In the genomic region with DNA sequence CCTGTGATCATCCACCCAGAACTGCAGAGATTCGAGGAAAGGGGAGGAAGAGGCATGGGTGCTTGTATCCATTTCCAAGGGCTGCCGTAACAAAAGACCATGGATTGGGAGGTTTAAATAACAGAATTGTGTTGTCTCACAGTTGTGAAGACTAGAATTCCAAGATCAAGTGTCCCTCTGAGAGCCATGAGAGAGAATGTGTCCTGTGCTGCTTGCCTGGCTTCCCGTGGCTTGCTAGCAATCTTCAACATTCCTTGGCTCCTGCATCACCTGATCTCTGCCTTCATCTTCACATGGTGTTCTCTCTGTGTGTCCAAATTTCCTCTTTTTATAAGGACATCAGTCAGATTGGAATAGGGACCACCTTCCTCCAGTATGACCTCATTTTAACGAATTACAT, we compare ENCODE assay signal across 32 cellular contexts.
"Had no signal": no experiment of that assay in that cellular context is flagged by ENCODE, and none has a peak within 500 bp of the region (broad histone marks: within the 10 kb centered on the region; RNA-seq: fewer than 3 reads in every experiment).

No MANE protein-coding gene starts in this region.

- DNase-seq: activated CD4-positive, alpha-beta memory T cell treated with anti-CD3 and anti-CD28 coated beads, Interleukin-2, amount 10 ng/mL, durations not matched to agents 7 days and 5 days; activated CD4-positive, alpha-beta T cell treated with anti-CD3 and anti-CD28 coated beads for 1 hour; activated CD4-positive, alpha-beta T cell treated with anti-CD3 and anti-CD28 coated beads for 4 hours; activated CD4-positive, alpha-beta T cell treated with anti-CD3 and anti-CD28 coated beads, Interleukin-2, amount 10 ng/mL, durations not matched to agents 7 days and 5 days; activated CD4-positive, alpha-beta T cell treated with anti-CD3 and anti-CD28 coated beads, Interleukin-2, amount 50 U/mL, for 4 hours; activated CD8-positive, alpha-beta memory T cell treated with anti-CD3 and anti-CD28 coated beads, Interleukin-2, amount 50 U/mL, for 48 hours; activated gamma-delta T cell; activated naive CD4-positive, alpha-beta T cell; activated naive CD4-positive, alpha-beta T cell treated with anti-CD3 and anti-CD28 coated beads, Interleukin-2, amount 50 U/mL, for 16 hours; activated T-cell treated with anti-CD3 and anti-CD28 coated beads for 4 hours; activated T-cell treated with anti-CD3 and anti-CD28 coated beads, Interleukin-2, amount 50 U/mL, for 24 hours; activated T-cell treated with anti-CD3 and anti-CD28 coated beads, Interleukin-2, amount 50 U/mL, for 72 hours; amniotic stem cell; anterior cingulate cortex; brain microvascular endothelial cell; caudate nucleus; colonic mucosa; dorsolateral prefrontal cortex; effector memory CD4-positive, alpha-beta T cell; erythroblast; foreskin keratinocyte; gastrocnemius medialis; glutamatergic neuron; heart left ventricle; T-helper 1 cell; T-helper 17 cell; T1000 had no signal

- H3K4me1 Mint-ChIP-seq: activated CD4-positive, alpha-beta memory T cell treated with anti-CD3 and anti-CD28 coated beads, Interleukin-2, amount 10 ng/mL, durations not matched to agents 7 days and 5 days; activated CD4-positive, alpha-beta T cell treated with anti-CD3 and anti-CD28 coated beads, Interleukin-2, amount 10 ng/mL, durations not matched to agents 7 days and 5 days; T-helper 17 cell had no signal

- H3K4me3 Mint-ChIP-seq: activated CD4-positive, alpha-beta memory T cell treated with anti-CD3 and anti-CD28 coated beads, Interleukin-2, amount 10 ng/mL, durations not matched to agents 7 days and 5 days; activated CD4-positive, alpha-beta T cell treated with anti-CD3 and anti-CD28 coated beads, Interleukin-2, amount 10 ng/mL, durations not matched to agents 7 days and 5 days; activated naive CD8-positive, alpha-beta T cell; activated T-cell treated with anti-CD3 and anti-CD28 coated beads, Interleukin-2, amount 50 U/mL, for 24 hours; activated T-cell treated with anti-CD3 and anti-CD28 coated beads, Interleukin-2, amount 50 U/mL, for 72 hours; dendritic cell treated with granulocyte-macrophage colony-stimulating factor and Interleukin-4, amounts not matched to agents 40 ng/mL and 50 ng/mL, for 4 days; T-helper 17 cell; T-helper 2 cell treated with Interferon-gamma antibody and Interleukin-4, amounts not matched to agents 5 μg/mL and 100 μg/mL, for 36 hours had no signal

- FAIRE-seq: astrocyte had no signal

- H3K36me3 ChIP-seq: brain microvascular endothelial cell, colonic mucosa, gastrocnemius medialis had no signal

- H3K27me3 ChIP-seq: brain microvascular endothelial cell, colonic mucosa, dorsolateral prefrontal cortex, esophagus muscularis mucosa, foreskin keratinocyte, gastrocnemius medialis, heart left ventricle had no signal

- H3K9me3 ChIP-seq: colonic mucosa, esophagus muscularis mucosa, gastrocnemius medialis had no signal

- H3K27ac Mint-ChIP-seq: activated CD4-positive, alpha-beta memory T cell treated with anti-CD3 and anti-CD28 coated beads, Interleukin-2, amount 10 ng/mL, durations not matched to agents 7 days and 5 days; activated CD4-positive, alpha-beta T cell treated with anti-CD3 and anti-CD28 coated beads, Interleukin-2, amount 10 ng/mL, durations not matched to agents 7 days and 5 days; activated naive CD8-positive, alpha-beta T cell; activated T-cell treated with anti-CD3 and anti-CD28 coated beads, Interleukin-2, amount 50 U/mL, for 24 hours; activated T-cell treated with anti-CD3 and anti-CD28 coated beads, Interleukin-2, amount 50 U/mL, for 72 hours; dendritic cell treated with granulocyte-macrophage colony-stimulating factor and Interleukin-4, amounts not matched to agents 40 ng/mL and 50 ng/mL, for 4 days; T-helper 17 cell; T-helper 2 cell treated with Interferon-gamma antibody and Interleukin-4, amounts not matched to agents 5 μg/mL and 100 μg/mL, for 36 hours had no signal

- H3K4me3 ChIP-seq: colonic mucosa, dorsolateral prefrontal cortex, esophagus muscularis mucosa, gastrocnemius medialis, heart left ventricle had no signal

- H3K9me3 Mint-ChIP-seq: activated CD4-positive, alpha-beta memory T cell treated with anti-CD3 and anti-CD28 coated beads, Interleukin-2, amount 10 ng/mL, durations not matched to agents 7 days and 5 days; activated CD4-positive, alpha-beta T cell treated with anti-CD3 and anti-CD28 coated beads, Interleukin-2, amount 10 ng/mL, durations not matched to agents 7 days and 5 days; activated T-cell treated with anti-CD3 and anti-CD28 coated beads, Interleukin-2, amount 50 U/mL, for 24 hours; dendritic cell treated with granulocyte-macrophage colony-stimulating factor and Interleukin-4, amounts not matched to agents 40 ng/mL and 50 ng/mL, for 4 days; T-helper 2 cell treated with Interferon-gamma antibody and Interleukin-4, amounts not matched to agents 5 μg/mL and 100 μg/mL, for 36 hours had no signal

- ATAC-seq: activated T-cell treated with anti-CD3 and anti-CD28 coated beads, Interleukin-2, amount 50 U/mL, for 72 hours; foreskin keratinocyte; gastrocnemius medialis; heart left ventricle; T-helper 17 cell had no signal

- H3K27ac ChIP-seq: brain microvascular endothelial cell, colonic mucosa, dorsolateral prefrontal cortex, esophagus muscularis mucosa, foreskin keratinocyte, gastrocnemius medialis, heart left ventricle had no signal

- H3K4me1 ChIP-seq: colonic mucosa, esophagus muscularis mucosa, foreskin keratinocyte, gastrocnemius medialis, heart left ventricle had no signal

- H3K27me3 Mint-ChIP-seq: activated CD4-positive, alpha-beta memory T cell treated with anti-CD3 and anti-CD28 coated beads, Interleukin-2, amount 10 ng/mL, durations not matched to agents 7 days and 5 days; activated CD4-positive, alpha-beta T cell treated with anti-CD3 and anti-CD28 coated beads, Interleukin-2, amount 10 ng/mL, durations not matched to agents 7 days and 5 days; activated naive CD8-positive, alpha-beta T cell; activated T-cell treated with anti-CD3 and anti-CD28 coated beads, Interleukin-2, amount 50 U/mL, for 24 hours; dendritic cell treated with granulocyte-macrophage colony-stimulating factor and Interleukin-4, amounts not matched to agents 40 ng/mL and 50 ng/mL, for 4 days; T-helper 17 cell had no signal
